In genomic region chr11:92224394-92225205, GRCh38 we compare ENCODE assay signal across 9 cellular contexts.
DNase-seq lines count a peak whose midpoint lies in the region; ATAC-seq, FAIRE-seq and TF ChIP-seq lines count a peak whose summit lies in the region.
"Had no signal": no experiment of that assay in that cellular context is flagged by ENCODE, and none has a peak within 500 bp of the region (broad histone marks: within the 10 kb centered on the region; RNA-seq: fewer than 3 reads in every experiment).

Gene FAT3, plus strand, starts transcription at chr11:92224818. Its CDS starts 127,295 bp downstream, at chr11:92352113.

- peak within 1 kb of the TSS; percentile 80 to 90 for H3K27ac ChIP-seq in coronary artery

- DNase-seq in Ammon's horn (ENCODE audit: low spot score) (peak; percentile 64), NCI-H128 (lab: John Stamatoyannopoulos, UW; ENCODE audit: unreplicated experiment) (peak; percentile 55), coronary artery (ENCODE audit: low spot score) (peak; percentile 75), medulla oblongata (ENCODE audit: extremely low spot score) (peak; percentile 36), urothelium cell line (ENCODE audit: low spot score) (peak; percentile 56), KG1 (lab: John Stamatoyannopoulos, UW) (no peak)

- FAIRE-seq in urothelium cell line (lab: Jason Lieb, UNC): no peak
- FAIRE-seq: GM18507 had no signal

- TF ChIP-seq CTCF in coronary artery (IDR thresholded peaks at IDR 0.05): no peak

- H3K4me3 ChIP-seq in coronary artery: peak within 1 kb of the TSS; percentile 79

- no peak for ATAC-seq in GM21717 (IDR thresholded peaks at IDR 0.05; ENCODE audit: unreplicated experiment)
- no peak for ATAC-seq in GM19463 (IDR thresholded peaks at IDR 0.05; ENCODE audit: unreplicated experiment)
